27 cellular contexts compared by ENCODE assay signal in genomic region chr12:60666895-60667294, GRCh38.
"Had no signal": no experiment of that assay in that cellular context is flagged by ENCODE, and none has a peak within 500 bp of the region (broad histone marks: within the 10 kb centered on the region; RNA-seq: fewer than 3 reads in every experiment).

No MANE protein-coding gene starts in this region.

- H3K4me3 ChIP-seq: stomach, suprapubic skin, testis, thoracic aorta, thyroid gland, tibial artery, tibial nerve, transverse colon, upper lobe of left lung, upper lobe of right lung, uterus, vagina had no signal

- H3K27ac ChIP-seq: stomach, suprapubic skin, testis, thoracic aorta, thyroid gland, tibial artery, tibial nerve, transverse colon, upper lobe of left lung, upper lobe of right lung, uterus, vagina had no signal

- DNase-seq: stimulated activated CD4-positive, alpha-beta T cell treated with anti-CD3 and anti-CD28 coated beads, Interleukin-2, amount 100 ng/mL, for 48 hours; stimulated activated CD4-positive, alpha-beta T cell treated with anti-CD3 and anti-CD28 coated beads, Interleukin-4, amount 100 ng/mL, for 1 hour; stimulated activated CD4-positive, alpha-beta T cell treated with anti-CD3 and anti-CD28 coated beads, Interleukin-4, amount 100 ng/mL, for 24 hours; stimulated activated CD4-positive, alpha-beta T cell treated with anti-CD3 and anti-CD28 coated beads, Interleukin-4, amount 100 ng/mL, for 4 hours; stimulated activated CD8-positive, alpha-beta memory T cell treated with anti-CD3 and anti-CD28 coated beads, Interleukin-4, amount 100 ng/mL, for 48 hours; stimulated activated naive B cell treated with anti-CD40 and anti-IgM and Interleukin-4, amounts not matched to agents 10 μg/mL and 1 μg/mL and 100 μg/mL, for 72 hours; stimulated activated naive CD4-positive, alpha-beta T cell; stimulated activated naive CD4-positive, alpha-beta T cell treated with Interleukin-2 at 50 U/mL for 16 hours; stimulated activated naive CD8-positive, alpha-beta T cell treated with anti-CD3 and anti-CD28 coated beads, Interleukin-15, amount 100 ng/mL, for 72 hours; stimulated activated naive CD8-positive, alpha-beta T cell treated with anti-CD3 and anti-CD28 coated beads, Interleukin-15, Interleukin-2, amounts not matched to agents 100 U/mL and 50 U/mL, for 24 hours; stomach; substantia nigra; testis; thyroid gland; tibial artery; transverse colon; trophoblast cell; upper lobe of left lung; upper lobe of right lung; uterus had no signal

- H3K36me3 ChIP-seq: stomach, suprapubic skin, thoracic aorta, thyroid gland, tibial artery, tibial nerve, transverse colon, upper lobe of left lung, upper lobe of right lung, uterus, vagina had no signal

- H3K27me3 ChIP-seq: stomach, suprapubic skin, testis, thyroid gland, tibial artery, tibial nerve, transverse colon, upper lobe of left lung, upper lobe of right lung, uterus, vagina had no signal

- H3K4me1 ChIP-seq: stomach, suprapubic skin, testis, thyroid gland, tibial artery, tibial nerve, transverse colon, upper lobe of left lung, upper lobe of right lung, uterus, vagina had no signal

- ATAC-seq: stimulated activated effector memory CD8-positive, alpha-beta T cell treated with anti-CD3 and anti-CD28 coated beads, Interleukin-12 subunit alpha, Interleukin-12 subunit beta, amount 100 ng/mL, for 72 hours; stimulated activated memory B cell treated with anti-CD40 and anti-IgM and Interleukin-4, amounts not matched to agents 10 μg/mL and 1 μg/mL and 100 μg/mL, for 72 hours; stimulated activated naive B cell treated with anti-CD40 and anti-IgM and Interleukin-4, amounts not matched to agents 10 μg/mL and 1 μg/mL and 100 μg/mL, for 72 hours; stimulated activated naive CD8-positive, alpha-beta T cell treated with anti-CD3 and anti-CD28 coated beads, Interleukin-15, amount 100 ng/mL, for 72 hours; stimulated activated naive CD8-positive, alpha-beta T cell treated with anti-CD3 and anti-CD28 coated beads, Interleukin-15, Interleukin-2, amounts not matched to agents 100 U/mL and 50 U/mL, for 24 hours; upper lobe of right lung had no signal

- H3K9me3 ChIP-seq: testis, thoracic aorta, thyroid gland, tibial artery, transverse colon, upper lobe of left lung, upper lobe of right lung, uterus, vagina had no signal

- FAIRE-seq: urothelium cell line had no signal
